ENCODE assay signal across 10 cellular contexts in the genomic region with DNA sequence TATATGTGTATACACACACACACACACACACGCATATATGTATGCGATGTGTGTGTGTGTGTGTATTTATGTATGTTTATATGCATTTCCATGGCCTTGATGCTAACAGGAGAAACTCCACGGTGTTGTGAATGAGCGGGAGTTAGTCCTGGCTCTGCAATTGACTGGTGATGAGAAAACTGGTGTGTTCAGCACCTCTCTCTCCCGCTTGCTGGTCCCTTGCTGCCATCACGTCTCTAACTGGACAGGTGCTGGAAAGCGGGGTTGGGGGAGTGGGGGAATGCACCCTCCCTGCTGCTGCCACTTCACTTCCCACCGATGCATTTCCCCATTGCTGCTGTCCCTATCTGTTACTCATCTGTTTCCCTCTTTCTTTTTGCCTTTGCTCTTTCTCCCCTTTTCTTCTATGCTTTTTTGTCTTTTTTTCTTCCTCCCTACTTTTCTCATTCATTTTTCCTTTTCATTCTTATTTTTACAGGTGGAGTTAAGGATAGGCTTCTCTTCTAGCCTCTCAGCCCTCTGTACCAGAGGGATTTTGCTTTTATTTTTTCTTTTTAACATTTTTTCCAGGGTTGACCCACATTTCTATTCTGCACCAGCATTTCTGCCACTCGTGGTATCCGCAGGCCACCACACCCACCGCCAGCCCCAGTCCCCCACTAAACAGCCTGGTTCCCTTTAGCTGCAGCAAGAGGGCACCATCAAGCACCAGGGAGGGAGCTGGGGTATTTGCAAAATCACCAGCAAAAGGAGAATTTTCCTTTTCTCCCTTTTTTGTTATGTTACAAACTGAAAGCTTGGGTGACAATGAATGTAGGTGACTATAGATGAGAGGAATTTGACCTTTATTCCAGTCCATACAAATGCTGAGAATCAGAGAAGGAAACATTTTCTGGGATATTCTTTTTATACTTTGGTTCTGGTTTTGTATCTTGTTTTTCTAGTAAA.
DNase-seq lines count a peak whose midpoint lies in the region; ATAC-seq and TF ChIP-seq lines count a peak whose summit lies in the region.
"Had no signal": no experiment of that assay in that cellular context is flagged by ENCODE, and none has a peak within 500 bp of the region (broad histone marks: within the 10 kb centered on the region; RNA-seq: fewer than 3 reads in every experiment).

No MANE protein-coding gene starts in this region.

- POLR2A ChIA-PET in A673 (lab: Charles Lee; ENCODE audit: low non-redundant PET) = no interaction called here

- H3K27ac ChIP-seq in A673 (ENCODE audit: low read depth, low read length, poor library complexity, severe bottlenecking) (no peak overlapping the region), HUES48 (ENCODE audit: low read depth, low read length) (peak overlapping the region; percentile 87), dorsolateral prefrontal cortex (peak overlapping the region; percentile 21 to 95 (median 81)), muscle layer of duodenum (ENCODE audit: low read length) (peak overlapping the region; percentile 88)

- no peaks in the 10 kb centered on the region for H3K9me3 Mint-ChIP-seq in activated T-cell treated with anti-CD3 and anti-CD28 coated beads, Interleukin-2, amount 50 U/mL, for 4 hours
- H3K9me3 Mint-ChIP-seq: stimulated activated naive CD8-positive, alpha-beta T cell treated with anti-CD3 and anti-CD28 coated beads, Interleukin-15, Interleukin-2, amounts not matched to agents 100 ng/mL and 50 ng/mL, for 24 hours had no signal

- no peaks in the 10 kb centered on the region for H3K27me3 Mint-ChIP-seq in activated T-cell treated with anti-CD3 and anti-CD28 coated beads, Interleukin-2, amount 50 U/mL, for 4 hours (ENCODE audit: low read depth)
- H3K27me3 Mint-ChIP-seq: stimulated activated naive CD8-positive, alpha-beta T cell treated with anti-CD3 and anti-CD28 coated beads, Interleukin-15, Interleukin-2, amounts not matched to agents 100 ng/mL and 50 ng/mL, for 24 hours had no signal

- no peaks in the 10 kb centered on the region for H3K27me3 ChIP-seq in A673 (replicated peaks; ENCODE audit: insufficient read depth, low read depth, low read length, poor library complexity)
- H3K27me3 ChIP-seq in HUES48 (ENCODE audit: control insufficient read depth, insufficient read depth, low read length) = no peaks in the 10 kb centered on the region
- no peaks in the 10 kb centered on the region for H3K27me3 ChIP-seq in dorsolateral prefrontal cortex
- no peaks in the 10 kb centered on the region for H3K27me3 ChIP-seq in muscle layer of duodenum (ENCODE audit: low read depth, low read length)

- no peaks in the 10 kb centered on the region for H3K36me3 ChIP-seq in A673 (ENCODE audit: insufficient read depth, low read length, poor library complexity, severe bottlenecking)
- H3K36me3 ChIP-seq in HUES48 (ENCODE audit: control insufficient read depth, insufficient read depth, low read length) = no peaks in the 10 kb centered on the region
- peaks cover 0 to under 1% of the 10 kb centered on the region in 2 donors for H3K36me3 ChIP-seq in muscle layer of duodenum (ENCODE audit: control insufficient read depth in 1 of 2, insufficient read depth in 2 of 2, low read length in 2 of 2)

- peaks cover 13% of the 10 kb centered on the region for H3K36me3 Mint-ChIP-seq in activated T-cell treated with anti-CD3 and anti-CD28 coated beads, Interleukin-2, amount 50 U/mL, for 4 hours (ENCODE audit: insufficient read depth)

- H3K4me3 Mint-ChIP-seq in activated T-cell treated with anti-CD3 and anti-CD28 coated beads, Interleukin-2, amount 50 U/mL, for 4 hours = no peak overlapping the region
- H3K4me3 Mint-ChIP-seq: activated CD8-positive, alpha-beta T cell treated with anti-CD3 and anti-CD28 coated beads, Interleukin-2, amount 10 ng/mL, durations not matched to agents 7 days and 5 days; stimulated activated naive CD8-positive, alpha-beta T cell treated with anti-CD3 and anti-CD28 coated beads, Interleukin-15, Interleukin-2, amounts not matched to agents 100 ng/mL and 50 ng/mL, for 24 hours had no signal

- ATAC-seq in GM18907 (IDR thresholded peaks at IDR 0.05; ENCODE audit: unreplicated experiment) = no peak
- no peak for ATAC-seq in activated T-cell treated with anti-CD3 and anti-CD28 coated beads, Interleukin-2, amount 50 U/mL, for 4 hours
- ATAC-seq in stimulated activated naive CD8-positive, alpha-beta T cell treated with anti-CD3 and anti-CD28 coated beads, Interleukin-15, Interleukin-2, amounts not matched to agents 100 U/mL and 50 U/mL, for 24 hours = no peak
- ATAC-seq: activated CD8-positive, alpha-beta T cell treated with anti-CD3 and anti-CD28 coated beads, Interleukin-2, amount 10 ng/mL, durations not matched to agents 7 days and 5 days had no signal

- no peak overlapping the region for H3K4me3 ChIP-seq in A673 (ENCODE audit: low read depth, low read length, poor library complexity, severe bottlenecking)
- H3K4me3 ChIP-seq in HUES48 (ENCODE audit: low read depth, low read length) = no peak overlapping the region
- H3K4me3 ChIP-seq in dorsolateral prefrontal cortex = peak overlapping the region in 9 of 59 donors; percentile 4 to 22 (median 13)
- peak overlapping the region in 1 of 2 donors; percentile 20 for H3K4me3 ChIP-seq in muscle layer of duodenum (ENCODE audit: low read depth in 1 of 2, low read length in 2 of 2)

- BruUV-seq in A673 (replicated peaks; lab: Mats Ljungman, UMichigan) = no TSS peak

- no peaks in the 10 kb centered on the region for H3K4me1 Mint-ChIP-seq in activated T-cell treated with anti-CD3 and anti-CD28 coated beads, Interleukin-2, amount 50 U/mL, for 4 hours (ENCODE audit: low read depth)

- DNase-seq in A673 (ENCODE audit: low spot score) = no peak
- DNase-seq in dorsolateral prefrontal cortex = no peak
- no peak for DNase-seq in activated T-cell treated with anti-CD3 and anti-CD28 coated beads, Interleukin-2, amount 50 U/mL, for 4 hours
- no peak for DNase-seq in stimulated activated naive CD8-positive, alpha-beta T cell treated with anti-CD3 and anti-CD28 coated beads, Interleukin-15, Interleukin-2, amounts not matched to agents 100 U/mL and 50 U/mL, for 24 hours
- no peak for DNase-seq in NK-92 (lab: John Stamatoyannopoulos, UW; ENCODE audit: unreplicated experiment)
- DNase-seq: activated CD8-positive, alpha-beta T cell treated with anti-CD3 and anti-CD28 coated beads, Interleukin-2, amount 10 ng/mL, durations not matched to agents 7 days and 5 days had no signal

- peaks cover 23% of the 10 kb centered on the region for H3K4me1 ChIP-seq in A673 (ENCODE audit: insufficient read depth, low read length, poor library complexity, severe bottlenecking)
- peaks cover 70% of the 10 kb centered on the region for H3K4me1 ChIP-seq in HUES48 (ENCODE audit: control insufficient read depth, insufficient read depth, low read length)
- H3K4me1 ChIP-seq in muscle layer of duodenum (ENCODE audit: control insufficient read depth in 1 of 2, insufficient read depth in 2 of 2, low read length in 2 of 2) = peaks cover 29 to 50% of the 10 kb centered on the region in 2 donors

- 0 out of 2 replicates have a peak overlapping the region, but pooled peaks have one; percentile 5 for H3K9ac ChIP-seq in HUES48 (ENCODE audit: low read depth, low read length)

- CTCF ChIA-PET in A673 (lab: Charles Lee) = no interaction called here

- TF ChIP-seq CTCF in A673 (conservative IDR thresholded peaks at IDR 0.05; ENCODE audit: low read depth, low read length) (peak; percentile 38; the same call in 1 of the 2 replicates), dorsolateral prefrontal cortex (IDR thresholded peaks at IDR 0.05 in 54 of 56, conservative IDR thresholded peaks at IDR 0.05 in 2 of 56; ENCODE audit: low read depth in 1 of 56, partially characterized antibody in 56 of 56) (peak in 53 of 56 donors; percentile 22 to 68 (median 48))

- H3K9me3 ChIP-seq in A673 (ENCODE audit: low read depth, low read length, poor library complexity, severe bottlenecking) (no peaks in the 10 kb centered on the region), HUES48 (ENCODE audit: control insufficient read depth, insufficient read depth, low read length) (no peaks in the 10 kb centered on the region), muscle layer of duodenum (ENCODE audit: control insufficient read depth in 1 of 2, low read length in 2 of 2) (no peaks in the 10 kb centered on the region)

- intact Hi-C loops in A673 (cut with micrococcal nuclease; ENCODE audit: unreplicated experiment) (no loop called here), dorsolateral prefrontal cortex (cut with DNase I) (loop anchor here in 1 of 2 donors (1.0 kb wide), 1 partner anchor 23 kb away; no protein-coding TSS in a partner anchor)
